In the genomic region with DNA sequence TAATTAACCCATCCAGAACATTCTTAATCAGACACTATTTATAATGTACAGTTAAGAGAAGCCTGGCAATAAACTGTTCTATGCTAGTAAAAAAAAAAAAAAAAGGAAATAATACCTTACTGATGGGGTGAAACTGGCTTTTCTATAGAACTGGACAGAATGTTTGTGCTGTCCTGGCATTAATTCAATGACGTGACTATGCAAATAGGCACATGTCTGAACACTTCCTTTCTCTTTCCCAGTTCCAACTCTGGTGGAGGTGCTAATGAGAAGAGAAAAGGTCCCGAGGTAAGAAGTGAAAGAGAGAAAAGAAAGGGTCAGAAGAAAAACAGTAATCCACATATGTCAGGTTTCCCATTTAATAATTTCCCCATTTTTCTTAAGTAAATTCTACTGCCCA, we compare ENCODE assay signal across 18 cellular contexts.
"Had no signal": no experiment of that assay in that cellular context is flagged by ENCODE, and none has a peak within 500 bp of the region (broad histone marks: within the 10 kb centered on the region; RNA-seq: fewer than 3 reads in every experiment).

No MANE protein-coding gene starts in this region.

- H3K27me3 ChIP-seq: brain microvascular endothelial cell, gastroesophageal sphincter, heart right ventricle, sigmoid colon, spleen had no signal

- H3K9me3 Mint-ChIP-seq: activated CD4-positive, alpha-beta T cell treated with anti-CD3 and anti-CD28 coated beads, Interleukin-2, amount 10 ng/mL, durations not matched to agents 7 days and 5 days; activated naive CD8-positive, alpha-beta T cell treated with anti-CD3 and anti-CD28 coated beads, Interleukin-2, amount 10 ng/mL, durations not matched to agents 7 days and 5 days; effector memory CD8-positive, alpha-beta T cell; neural crest cell; stimulated activated naive CD8-positive, alpha-beta T cell treated with anti-CD3 and anti-CD28 coated beads, Interleukin-15, amount 100 ng/mL, for 72 hours had no signal

- H3K4me3 ChIP-seq: gastroesophageal sphincter, heart right ventricle, lung, sigmoid colon, spleen had no signal

- H3K27me3 Mint-ChIP-seq: activated CD4-positive, alpha-beta T cell treated with anti-CD3 and anti-CD28 coated beads, Interleukin-2, amount 10 ng/mL, durations not matched to agents 7 days and 5 days; activated naive CD8-positive, alpha-beta T cell treated with anti-CD3 and anti-CD28 coated beads, Interleukin-2, amount 10 ng/mL, durations not matched to agents 7 days and 5 days; effector memory CD8-positive, alpha-beta T cell; stimulated activated naive CD8-positive, alpha-beta T cell treated with anti-CD3 and anti-CD28 coated beads, Interleukin-15, amount 100 ng/mL, for 72 hours had no signal

- H3K4me3 Mint-ChIP-seq: activated CD4-positive, alpha-beta T cell treated with anti-CD3 and anti-CD28 coated beads, Interleukin-2, amount 10 ng/mL, durations not matched to agents 7 days and 5 days; activated naive CD8-positive, alpha-beta T cell treated with anti-CD3 and anti-CD28 coated beads, Interleukin-2, amount 10 ng/mL, durations not matched to agents 7 days and 5 days; effector memory CD8-positive, alpha-beta T cell; neural crest cell; stimulated activated naive CD8-positive, alpha-beta T cell treated with anti-CD3 and anti-CD28 coated beads, Interleukin-15, amount 100 ng/mL, for 72 hours; type B pancreatic cell had no signal

- H3K36me3 Mint-ChIP-seq: type B pancreatic cell had no signal

- H3K27ac Mint-ChIP-seq: activated CD4-positive, alpha-beta T cell treated with anti-CD3 and anti-CD28 coated beads, Interleukin-2, amount 10 ng/mL, durations not matched to agents 7 days and 5 days; activated naive CD8-positive, alpha-beta T cell treated with anti-CD3 and anti-CD28 coated beads, Interleukin-2, amount 10 ng/mL, durations not matched to agents 7 days and 5 days; effector memory CD8-positive, alpha-beta T cell; stimulated activated naive CD8-positive, alpha-beta T cell treated with anti-CD3 and anti-CD28 coated beads, Interleukin-15, amount 100 ng/mL, for 72 hours; type B pancreatic cell had no signal

- ATAC-seq: effector memory CD8-positive, alpha-beta T cell; gastroesophageal sphincter; heart right ventricle; left colon; stimulated activated naive CD8-positive, alpha-beta T cell treated with anti-CD3 and anti-CD28 coated beads, Interleukin-15, amount 100 ng/mL, for 72 hours had no signal

- DNase-seq: activated CD4-positive, alpha-beta T cell treated with anti-CD3 and anti-CD28 coated beads, Interleukin-2, amount 10 ng/mL, durations not matched to agents 7 days and 5 days; activated CD4-positive, CD25-positive, alpha-beta regulatory T cell; activated CD8-positive, alpha-beta memory T cell treated with anti-CD3 and anti-CD28 coated beads, Interleukin-2, amount 50 U/mL, for 48 hours; activated naive CD8-positive, alpha-beta T cell treated with anti-CD3 and anti-CD28 coated beads, Interleukin-2, amount 10 ng/mL, durations not matched to agents 7 days and 5 days; brain microvascular endothelial cell; cerebellar nuclear complex; dermis blood vessel endothelial cell; effector memory CD8-positive, alpha-beta T cell; heart right ventricle; left colon; midbrain; sigmoid colon; spleen; stimulated activated naive CD8-positive, alpha-beta T cell treated with anti-CD3 and anti-CD28 coated beads, Interleukin-15, amount 100 ng/mL, for 72 hours had no signal

- H3K27ac ChIP-seq: brain microvascular endothelial cell, gastroesophageal sphincter, heart right ventricle, sigmoid colon, spleen had no signal

- H3K36me3 ChIP-seq: brain microvascular endothelial cell, gastroesophageal sphincter, sigmoid colon had no signal

- H3K4me1 ChIP-seq: gastroesophageal sphincter, sigmoid colon had no signal

- H3K9me3 ChIP-seq: sigmoid colon, spleen had no signal

- H3K4me1 Mint-ChIP-seq: activated CD4-positive, alpha-beta T cell treated with anti-CD3 and anti-CD28 coated beads, Interleukin-2, amount 10 ng/mL, durations not matched to agents 7 days and 5 days; stimulated activated naive CD8-positive, alpha-beta T cell treated with anti-CD3 and anti-CD28 coated beads, Interleukin-15, amount 100 ng/mL, for 72 hours had no signal
